ENCODE assay signal across 20 cellular contexts in genomic region chr2:39546409-39546808, GRCh38.
"Had no signal": no experiment of that assay in that cellular context is flagged by ENCODE, and none has a peak within 500 bp of the region (broad histone marks: within the 10 kb centered on the region; RNA-seq: fewer than 3 reads in every experiment).

No MANE protein-coding gene starts in this region.

- H3K9me2 ChIP-seq: SK-N-SH had no signal

- H3K9me3 ChIP-seq: SK-N-SH had no signal

- DNase-seq: Karpas-422; KG1; MM.1S; NCI-H1092 treated with DMSO at 0.1 percent for 48 hours; NCI-H1436; NCI-H187; NCI-H2029; NCI-H2081 treated with DMSO at 0.1 percent for 48 hours; NCI-H2171; NCI-H446; NCI-H510A; NCI-H524 treated with DMSO at 0.1 percent for 48 hours; NCI-H69; NCI-H774; NK-92 treated with Interleukin-12 subunit alpha and Interleukin-12 subunit beta, amount 100 ng/mL, for 24 hours; RPMI8226; SHP77; SK-N-SH; SW 1271 had no signal

- H3K9ac ChIP-seq: SK-N-SH had no signal

- H3K4me2 ChIP-seq: SK-N-SH had no signal

- FAIRE-seq: RCC 7860 had no signal
